Comparison of ENCODE assay signal across 12 cellular contexts in the genomic region with DNA sequence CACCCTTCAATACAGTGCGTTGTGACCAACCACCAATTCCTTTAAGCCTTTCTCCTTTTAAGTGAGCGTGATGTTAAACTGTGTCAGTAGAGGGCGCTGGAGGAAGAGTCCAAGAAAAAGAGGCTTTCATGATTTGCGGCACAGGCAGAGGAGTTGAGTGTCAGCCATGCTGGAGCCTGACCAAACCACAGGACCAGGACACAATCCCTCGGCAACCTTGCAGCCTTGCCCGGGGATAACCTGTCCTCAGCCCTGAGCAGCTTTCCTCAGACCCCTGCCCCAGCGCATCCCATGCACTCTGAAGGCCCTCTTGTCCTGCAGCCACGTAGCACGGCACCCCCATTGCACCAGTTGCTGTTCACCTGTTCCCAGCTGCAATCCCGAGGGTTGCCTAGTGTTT. TPM values are rescaled to one million over a fixed set of nuclear protein-coding genes. Genes with fewer than 3 reads are reported as not detected.
DNase-seq lines count a peak whose midpoint lies in the region; ATAC-seq, FAIRE-seq and TF ChIP-seq lines count a peak whose summit lies in the region.
"Had no signal": no experiment of that assay in that cellular context is flagged by ENCODE, and none has a peak within 500 bp of the region (broad histone marks: within the 10 kb centered on the region; RNA-seq: fewer than 3 reads in every experiment).

No MANE protein-coding gene starts in this region.

- dilution Hi-C loops in keratinocyte (cut with MboI; ENCODE audit: extremely low pct_ligation_motif_present, low sequenced_read_pairs), result no loop called here

- H3K9me3 ChIP-seq in keratinocyte (ENCODE audit: control insufficient read depth, low read depth, low read length), result no peaks in the 10 kb centered on the region
- H3K9me3 ChIP-seq: gastrocnemius medialis, uterus had no signal

- no peak overlapping the region for H3K4me2 ChIP-seq in keratinocyte (ENCODE audit: control insufficient read depth, extremely low read depth, insufficient read depth, low read depth, low read length)

- H3K4me3 ChIP-seq in H7 (ENCODE audit: insufficient read depth, low read depth, low read length), result no peak overlapping the region
- H3K4me3 ChIP-seq in keratinocyte (ENCODE audit: control insufficient read depth in 2 of 3, extremely low read depth in 1 of 3, insufficient read depth in 2 of 3, low read depth in 1 of 3, low read length in 3 of 3), result no peak overlapping the region
- H3K4me3 ChIP-seq: gastrocnemius medialis, uterus had no signal

- DNase-seq in Daoy (ENCODE audit: low read depth) (peak; percentile 56), H7 (peak; percentile 57), RPMI8226 (peak; percentile 23), keratinocyte (ENCODE audit: low read depth, low spot score) (no peak), DMS79 treated with DMSO at 0.1 percent for 48 hours (lab: John Stamatoyannopoulos, UW) (no peak)
- DNase-seq: activated gamma-delta T cell treated with Interleukin-2 at 50 U/mL for 16 hours, uterus had no signal

- no peaks in the 10 kb centered on the region for H3K79me2 ChIP-seq in keratinocyte (ENCODE audit: control insufficient read depth, insufficient read depth, low read length)

- TF ChIP-seq CTCF in keratinocyte (optimal IDR thresholded peaks at IDR 0.05 in 1 of 3, IDR thresholded peaks at IDR 0.05 in 1 of 3, conservative IDR thresholded peaks at IDR 0.05 in 1 of 3; ENCODE audit: extremely low read depth in 1 of 3, insufficient read depth in 2 of 3, low read length in 3 of 3), result peak; percentile 32 to 52 (median 34)

- H2AFZ ChIP-seq in keratinocyte (ENCODE audit: control insufficient read depth, low read length), result no peak overlapping the region

- no peaks in the 10 kb centered on the region for H3K9me1 ChIP-seq in keratinocyte (ENCODE audit: control insufficient read depth, extremely low read depth, insufficient read depth, low read length)

- no peak overlapping the region for H3K27ac ChIP-seq in keratinocyte (ENCODE audit: control insufficient read depth, insufficient read depth, low read length)
- H3K27ac ChIP-seq: gastrocnemius medialis, uterus had no signal

- H4K20me1 ChIP-seq in keratinocyte (ENCODE audit: control insufficient read depth, extremely low read depth, insufficient read depth, low read length), result no peaks in the 10 kb centered on the region

- H3K27me3 ChIP-seq in H7 (ENCODE audit: control insufficient read depth, insufficient read depth, low read length) (no peaks in the 10 kb centered on the region), keratinocyte (ENCODE audit: control insufficient read depth, extremely low read depth, insufficient read depth, low read length) (no peaks in the 10 kb centered on the region)
- H3K27me3 ChIP-seq: gastrocnemius medialis, uterus had no signal

- H3K4me1 ChIP-seq in keratinocyte (ENCODE audit: control insufficient read depth, extremely low read depth, insufficient read depth, low read length), result no peaks in the 10 kb centered on the region
- H3K4me1 ChIP-seq: gastrocnemius medialis, uterus had no signal

- FAIRE-seq in keratinocyte (lab: Jason Lieb, UNC), result no peak

- H3K36me3 ChIP-seq in H7 (replicated peaks; ENCODE audit: control insufficient read depth, insufficient read depth, low read length) (no peaks in the 10 kb centered on the region), keratinocyte (ENCODE audit: control insufficient read depth in 2 of 2, extremely low read depth in 1 of 2, insufficient read depth in 2 of 2, low read length in 2 of 2) (no peaks in the 10 kb centered on the region)
- H3K36me3 ChIP-seq: gastrocnemius medialis, uterus had no signal

- ATAC-seq in HG02759 (IDR thresholded peaks at IDR 0.05; ENCODE audit: unreplicated experiment) (no peak), HG03280 (IDR thresholded peaks at IDR 0.05; ENCODE audit: unreplicated experiment) (no peak), HG03196 (IDR thresholded peaks at IDR 0.05; ENCODE audit: unreplicated experiment) (no peak)

- no peak overlapping the region for H3K9ac ChIP-seq in keratinocyte (ENCODE audit: control insufficient read depth, extremely low read depth, insufficient read depth, low read length)

RNA-seq across cellular contexts. Expression of gene SMIM31, which starts 53.5 kb away (rescaled TPM):
- not detected in 2 replicates for total RNA-seq in Daoy (2014; rRNA removed; shearing (Covaris generic))
- not detected in 2 replicates for total RNA-seq in H7 (2014; rRNA removed; shearing (Covaris generic))
- polyA plus RNA-seq in keratinocyte, result not detected in 3 replicates
- not detected for polyA plus RNA-seq in keratinocyte (2011; ENCODE audit: low read depth)
- not detected in 2 replicates for polyA plus RNA-seq in keratinocyte (2011; cell fraction: cytosol; rRNA removed)
- not detected in 2 replicates for polyA plus RNA-seq in keratinocyte (2011; cell fraction: nucleus; rRNA removed)
- polyA plus RNA-seq in keratinocyte (2012; ENCODE audit: low replicate concordance), result not detected in 2 replicates
- polyA minus RNA-seq in keratinocyte, result not detected in 3 replicates
- not detected for polyA minus RNA-seq in keratinocyte (2011; cell fraction: cytosol; rRNA and poly(A)+ RNA removed)
- not detected in 2 replicates for polyA minus RNA-seq in keratinocyte (2011; cell fraction: nucleus; rRNA and poly(A)+ RNA removed)
- total RNA-seq: gastrocnemius medialis, skeletal muscle tissue, uterus had no signal

Comparison
In these comparisons a context has a peak if more than half of its experiments do, and no peak if none do; other contexts are left out.
1. DNase-seq: peak in Daoy (single experiment), H7 (single experiment) and RPMI8226 (single experiment); none in keratinocyte (single experiment) and DMS79 treated with DMSO at 0.1 percent for 48 hours (single experiment).